10 cellular contexts compared by ENCODE assay signal in genomic region chr7:23334482-23335056, GRCh38. TPM values are rescaled to one million over a fixed set of nuclear protein-coding genes. Genes with fewer than 3 reads are reported as not detected.
DNase-seq lines count a peak whose midpoint lies in the region; ATAC-seq and TF ChIP-seq lines count a peak whose summit lies in the region.
"Had no signal": no experiment of that assay in that cellular context is flagged by ENCODE, and none has a peak within 500 bp of the region (broad histone marks: within the 10 kb centered on the region; RNA-seq: fewer than 3 reads in every experiment).

No MANE protein-coding gene starts in this region.

- in situ Hi-C loops in T47D (cut with HindIII; ENCODE audit: low pct_unique_long_range_greater_than_20kb, low sequenced_read_pairs) = no loop called here

- CTCF ChIA-PET in activated CD8-positive, alpha-beta memory T cell treated with anti-CD3 and anti-CD28 coated beads, Interleukin-2, amount 10 ng/mL, durations not matched to agents 7 days and 5 days (lab: Charles Lee) = no interaction called here

- H3K9me3 ChIP-seq in lung (ENCODE audit: control insufficient read depth in 2 of 2, insufficient read depth in 1 of 2, low read length in 1 of 2) = no peaks in the 10 kb centered on the region

- H3K4me3 Mint-ChIP-seq in activated CD8-positive, alpha-beta memory T cell treated with anti-CD3 and anti-CD28 coated beads, Interleukin-2, amount 10 ng/mL, durations not matched to agents 7 days and 5 days = no peak overlapping the region

- no peaks in the 10 kb centered on the region for H3K27me3 ChIP-seq in lung (ENCODE audit: control insufficient read depth, insufficient read depth)

- WGBS in lung, 2 donors = 28 to 54% methylated on average over 5 of the region's 5 CpGs

- no peak overlapping the region for H3K4me3 ChIP-seq in lung

- peaks cover 8% of the 10 kb centered on the region in 2 donors for H3K4me1 ChIP-seq in lung (ENCODE audit: control insufficient read depth in 2 of 2, insufficient read depth in 2 of 2, low read length in 2 of 2)

- no peaks in the 10 kb centered on the region for H3K4me1 Mint-ChIP-seq in activated CD8-positive, alpha-beta memory T cell treated with anti-CD3 and anti-CD28 coated beads, Interleukin-2, amount 10 ng/mL, durations not matched to agents 7 days and 5 days

- ATAC-seq in lung (ENCODE audit: insufficient read depth, low FRiP score) (peak; percentile 55), GM21825 (IDR thresholded peaks at IDR 0.05; ENCODE audit: unreplicated experiment) (no peak), GM18873 (IDR thresholded peaks at IDR 0.05; ENCODE audit: low FRiP score, unreplicated experiment) (no peak)
- no peak for ATAC-seq in activated CD8-positive, alpha-beta memory T cell treated with anti-CD3 and anti-CD28 coated beads, Interleukin-2, amount 10 ng/mL, durations not matched to agents 7 days and 5 days

- H3K36me3 Mint-ChIP-seq in activated CD8-positive, alpha-beta memory T cell treated with anti-CD3 and anti-CD28 coated beads, Interleukin-2, amount 10 ng/mL, durations not matched to agents 7 days and 5 days = no peaks in the 10 kb centered on the region

- DNase-seq in AG09319 (ENCODE audit: extremely low read depth, low read depth) (peak; percentile 83), LHCN-M2 (ENCODE audit: low read depth) (peak; percentile 98), T47D (ENCODE audit: low read depth in 1 of 2, low spot score in 1 of 2) (peak; percentile 36 to 93), lung (ENCODE audit: low spot score) (peak; percentile 51), ureter (ENCODE audit: low spot score) (no peak)
- DNase-seq in activated CD8-positive, alpha-beta memory T cell treated with anti-CD3 and anti-CD28 coated beads, Interleukin-2, amount 10 ng/mL, durations not matched to agents 7 days and 5 days = no peak
- DNase-seq: effector CD8-positive, alpha-beta T cell; stimulated activated CD4-positive, alpha-beta T cell treated with anti-CD3 and anti-CD28 coated beads, Interleukin-12 subunit alpha, Interleukin-12 subunit beta, amount 100 ng/mL, for 4 hours had no signal

- peaks cover 37% of the 10 kb centered on the region for H3K27me3 Mint-ChIP-seq in activated CD8-positive, alpha-beta memory T cell treated with anti-CD3 and anti-CD28 coated beads, Interleukin-2, amount 10 ng/mL, durations not matched to agents 7 days and 5 days

- no peaks in the 10 kb centered on the region for H3K36me3 ChIP-seq in lung (ENCODE audit: control insufficient read depth in 2 of 2, insufficient read depth in 2 of 2, low read length in 2 of 2)

- H3K27ac Mint-ChIP-seq in activated CD8-positive, alpha-beta memory T cell treated with anti-CD3 and anti-CD28 coated beads, Interleukin-2, amount 10 ng/mL, durations not matched to agents 7 days and 5 days = no peak overlapping the region

- H3K27ac ChIP-seq in lung (ENCODE audit: low read depth in 1 of 2, low read length in 1 of 2) = peak overlapping the region in 1 of 2 donors; percentile 41

- no peak for TF ChIP-seq CTCF in AG09319 (IDR thresholded peaks at IDR 0.05; ENCODE audit: low read depth, low read length)
- TF ChIP-seq CTCF in lung (IDR thresholded peaks at IDR 0.05; ENCODE audit: control extremely low read depth, extremely low read depth) = no peak

- no peaks in the 10 kb centered on the region for H3K9me3 Mint-ChIP-seq in activated CD8-positive, alpha-beta memory T cell treated with anti-CD3 and anti-CD28 coated beads, Interleukin-2, amount 10 ng/mL, durations not matched to agents 7 days and 5 days (ENCODE audit: low read depth)

RNA-seq across cellular contexts. Expression of gene MALSU1, which starts 35.4 kb away (rescaled TPM):
- 72.8 and 76.8 TPM in 2 replicates for total RNA-seq in LHCN-M2 (2014; rRNA removed)
- 102 TPM for polyA plus RNA-seq in LHCN-M2 (2012)
- total RNA-seq in lung = 10 to 100 TPM; 49.0 to 51.7 TPM
- 10 to 100 TPM; 26.8 to 41.1 TPM for polyA plus RNA-seq in lung
- total RNA-seq in activated CD8-positive, alpha-beta memory T cell treated with anti-CD3 and anti-CD28 coated beads, Interleukin-2, amount 10 ng/mL, durations not matched to agents 7 days and 5 days = 10 to 100 TPM; 51.3 to 59.5 TPM
- total RNA-seq in ureter = 46.6 TPM

Comparison
In these comparisons a context has a peak if more than half of its experiments do, and no peak if none do; other contexts are left out.
1. DNase-seq: peak in AG09319 (single experiment), LHCN-M2 (single experiment), T47D (2 of 2) and lung (single experiment); none in activated CD8-positive, alpha-beta memory T cell treated with anti-CD3 and anti-CD28 coated beads, Interleukin-2, amount 10 ng/mL, durations not matched to agents 7 days and 5 days (single experiment) and ureter (single experiment).